ENCODE assay signal across 2 cellular contexts in the genomic region with DNA sequence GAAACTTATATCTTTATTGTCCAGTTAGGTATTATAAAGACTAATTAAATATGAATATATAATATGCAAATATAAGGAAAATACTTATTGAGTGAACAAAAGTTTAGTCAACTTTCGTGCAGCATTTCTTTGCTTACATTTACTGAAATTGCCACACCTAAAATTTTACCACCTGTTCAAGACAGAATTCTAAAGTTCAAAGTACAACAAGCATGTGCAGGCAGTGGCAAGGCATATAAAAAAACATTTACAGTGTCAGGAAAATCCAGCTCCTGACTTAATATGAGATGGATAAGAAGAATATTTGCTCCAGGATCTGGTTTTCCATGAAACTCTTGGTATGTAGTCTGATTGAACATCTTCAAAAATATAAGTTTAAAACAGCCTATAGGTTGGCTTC.
TF ChIP-seq lines count a peak whose summit lies in the region.

No MANE protein-coding gene starts in this region.

TF ChIP-seq in HCT116, 20 proteins besides CTCF, POLR2A, EP300 and RAD21 (continued from another document):
- TF ChIP-seq TCF7L2 (IDR thresholded peaks at IDR 0.05; ENCODE audit: borderline replicate concordance, extremely low read depth, insufficient read depth, insufficient read length) (no peak), EZH2phosphoT487 (IDR thresholded peaks at IDR 0.05; ENCODE audit: borderline replicate concordance) (no peak), POLR2AphosphoS5 (IDR thresholded peaks at IDR 0.05; ENCODE audit: low read depth, low read length) (no peak; the same call in 1 of the 2 replicates), FOSL1 (IDR thresholded peaks at IDR 0.05; ENCODE audit: low read depth) (no peak), YY1 (IDR thresholded peaks at IDR 0.05; ENCODE audit: extremely low read depth, insufficient replicate concordance, low read depth, low read length) (no peak), ZFX (IDR thresholded peaks at IDR 0.05) (no peak), CEBPB (IDR thresholded peaks at IDR 0.05; ENCODE audit: low read depth) (no peak), SP1 (IDR thresholded peaks at IDR 0.05; ENCODE audit: low read depth) (peak; percentile 6; the same call in 1 of the 2 replicates)
- TF ChIP-seq, protein P1, sequence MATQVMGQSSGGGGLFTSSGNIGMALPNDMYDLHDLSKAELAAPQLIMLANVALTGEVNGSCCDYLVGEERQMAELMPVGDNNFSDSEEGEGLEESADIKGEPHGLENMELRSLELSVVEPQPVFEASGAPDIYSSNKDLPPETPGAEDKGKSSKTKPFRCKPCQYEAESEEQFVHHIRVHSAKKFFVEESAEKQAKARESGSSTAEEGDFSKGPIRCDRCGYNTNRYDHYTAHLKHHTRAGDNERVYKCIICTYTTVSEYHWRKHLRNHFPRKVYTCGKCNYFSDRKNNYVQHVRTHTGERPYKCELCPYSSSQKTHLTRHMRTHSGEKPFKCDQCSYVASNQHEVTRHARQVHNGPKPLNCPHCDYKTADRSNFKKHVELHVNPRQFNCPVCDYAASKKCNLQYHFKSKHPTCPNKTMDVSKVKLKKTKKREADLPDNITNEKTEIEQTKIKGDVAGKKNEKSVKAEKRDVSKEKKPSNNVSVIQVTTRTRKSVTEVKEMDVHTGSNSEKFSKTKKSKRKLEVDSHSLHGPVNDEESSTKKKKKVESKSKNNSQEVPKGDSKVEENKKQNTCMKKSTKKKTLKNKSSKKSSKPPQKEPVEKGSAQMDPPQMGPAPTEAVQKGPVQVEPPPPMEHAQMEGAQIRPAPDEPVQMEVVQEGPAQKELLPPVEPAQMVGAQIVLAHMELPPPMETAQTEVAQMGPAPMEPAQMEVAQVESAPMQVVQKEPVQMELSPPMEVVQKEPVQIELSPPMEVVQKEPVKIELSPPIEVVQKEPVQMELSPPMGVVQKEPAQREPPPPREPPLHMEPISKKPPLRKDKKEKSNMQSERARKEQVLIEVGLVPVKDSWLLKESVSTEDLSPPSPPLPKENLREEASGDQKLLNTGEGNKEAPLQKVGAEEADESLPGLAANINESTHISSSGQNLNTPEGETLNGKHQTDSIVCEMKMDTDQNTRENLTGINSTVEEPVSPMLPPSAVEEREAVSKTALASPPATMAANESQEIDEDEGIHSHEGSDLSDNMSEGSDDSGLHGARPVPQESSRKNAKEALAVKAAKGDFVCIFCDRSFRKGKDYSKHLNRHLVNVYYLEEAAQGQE (IDR thresholded peaks at IDR 0.05; ENCODE audit: low read depth), result no peak
- TF ChIP-seq, protein P2, sequence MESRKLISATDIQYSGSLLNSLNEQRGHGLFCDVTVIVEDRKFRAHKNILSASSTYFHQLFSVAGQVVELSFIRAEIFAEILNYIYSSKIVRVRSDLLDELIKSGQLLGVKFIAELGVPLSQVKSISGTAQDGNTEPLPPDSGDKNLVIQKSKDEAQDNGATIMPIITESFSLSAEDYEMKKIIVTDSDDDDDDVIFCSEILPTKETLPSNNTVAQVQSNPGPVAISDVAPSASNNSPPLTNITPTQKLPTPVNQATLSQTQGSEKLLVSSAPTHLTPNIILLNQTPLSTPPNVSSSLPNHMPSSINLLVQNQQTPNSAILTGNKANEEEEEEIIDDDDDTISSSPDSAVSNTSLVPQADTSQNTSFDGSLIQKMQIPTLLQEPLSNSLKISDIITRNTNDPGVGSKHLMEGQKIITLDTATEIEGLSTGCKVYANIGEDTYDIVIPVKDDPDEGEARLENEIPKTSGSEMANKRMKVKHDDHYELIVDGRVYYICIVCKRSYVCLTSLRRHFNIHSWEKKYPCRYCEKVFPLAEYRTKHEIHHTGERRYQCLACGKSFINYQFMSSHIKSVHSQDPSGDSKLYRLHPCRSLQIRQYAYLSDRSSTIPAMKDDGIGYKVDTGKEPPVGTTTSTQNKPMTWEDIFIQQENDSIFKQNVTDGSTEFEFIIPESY (IDR thresholded peaks at IDR 0.05; ENCODE audit: extremely low read depth, insufficient replicate concordance, low read length), result no peak
- TF ChIP-seq, protein P3, sequence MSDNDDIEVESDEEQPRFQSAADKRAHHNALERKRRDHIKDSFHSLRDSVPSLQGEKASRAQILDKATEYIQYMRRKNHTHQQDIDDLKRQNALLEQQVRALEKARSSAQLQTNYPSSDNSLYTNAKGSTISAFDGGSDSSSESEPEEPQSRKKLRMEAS (IDR thresholded peaks at IDR 0.05), result no peak

TF ChIP-seq in liver, 16 proteins besides CTCF, POLR2A, EP300 and RAD21 (continued from another document):
- peak in 1 of 2 donors; percentile 5 for TF ChIP-seq JUND (IDR thresholded peaks at IDR 0.05)
- TF ChIP-seq SP1 (IDR thresholded peaks at IDR 0.05), result peak; percentile 12
- TF ChIP-seq, protein P3 (IDR thresholded peaks at IDR 0.05), result peak; percentile 60
- TF ChIP-seq YY1 (IDR thresholded peaks at IDR 0.05), result no peak
